In the genomic region with DNA sequence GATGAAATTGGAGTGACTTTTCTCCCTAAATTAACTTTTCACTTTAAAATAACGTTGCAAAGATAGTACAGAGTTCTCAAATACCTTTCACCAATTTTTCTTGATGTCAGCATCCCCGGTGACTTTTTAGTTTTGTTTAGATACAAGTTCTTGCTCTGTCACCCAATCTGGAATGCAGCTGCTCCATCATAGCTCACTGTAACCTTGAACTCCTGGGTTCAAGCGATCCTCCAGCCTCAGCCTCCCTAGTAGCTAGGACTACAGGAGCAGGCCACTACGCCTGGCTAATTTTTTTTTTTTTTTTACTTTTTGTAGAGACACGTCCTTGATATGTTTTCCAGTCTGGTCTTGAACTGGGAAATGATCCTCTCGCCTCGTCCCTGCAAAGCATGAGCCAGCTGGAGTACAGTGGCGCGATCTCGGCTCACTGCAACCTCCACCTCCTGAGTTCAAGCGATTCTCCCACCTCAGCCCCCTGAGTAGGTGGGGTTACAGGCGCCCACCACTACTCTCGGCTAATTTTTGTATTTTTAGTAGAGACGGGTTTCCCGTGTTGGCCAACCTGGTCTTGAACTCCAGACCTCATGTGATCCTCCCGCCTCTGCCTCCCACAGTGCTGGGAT, we compare ENCODE assay signal across 8 cellular contexts. TPM values are rescaled to one million over a fixed set of nuclear protein-coding genes. Genes with fewer than 3 reads are reported as not detected.
DNase-seq lines count a peak whose midpoint lies in the region; ATAC-seq, FAIRE-seq and TF ChIP-seq lines count a peak whose summit lies in the region.

No MANE protein-coding gene starts in this region.

- H3K4me3 ChIP-seq in AG10803 (ENCODE audit: low read length) (peak overlapping the region; percentile 87), HUES64 (ENCODE audit: low read length) (peak overlapping the region; percentile 94), GM12878 (peak overlapping the region; percentile 84)

- peaks cover 49% of the 10 kb centered on the region for H3K79me2 ChIP-seq in GM12878 (ENCODE audit: control insufficient read depth, insufficient read depth, low read length)

- H3K36me3 ChIP-seq in HUES64 (ENCODE audit: insufficient read depth, low read length) (peaks cover 8% of the 10 kb centered on the region; the same call in 1 of the 2 replicates), GM12878 (ENCODE audit: control insufficient read depth in 2 of 2, insufficient read depth in 2 of 2, low read length in 1 of 2) (peaks cover 0 to 24% of the 10 kb centered on the region in 2 experiments; a peak in 2 of 4 replicates)

- TF ChIP-seq EP300 in GM12878 (IDR thresholded peaks at IDR 0.05; ENCODE audit: borderline replicate concordance in 1 of 2, control insufficient read depth in 1 of 2, low read depth in 2 of 2, low read length in 2 of 2): no peak

- no peaks in the 10 kb centered on the region for H4K20me1 ChIP-seq in GM12878 (ENCODE audit: control insufficient read depth, insufficient read depth)

- RAD21 ChIA-PET in GM12878 (lab: Charles Lee; ENCODE audit: unreplicated experiment): interaction anchor here (0.6 to 2.3 kb wide), 8 partner anchors 7 to 65 kb away, joined by 3 to 24 read pairs (median 6); no protein-coding TSS in a partner anchor

- H3K4me1 ChIP-seq in HUES64 (ENCODE audit: insufficient read depth, low read length) (peaks cover 4% of the 10 kb centered on the region), GM12878 (ENCODE audit: control insufficient read depth, insufficient read depth, low read length) (no peaks in the 10 kb centered on the region)

- no peaks in the 10 kb centered on the region for H3K9me3 ChIP-seq in HUES64 (ENCODE audit: insufficient read depth, low read depth, low read length)
- H3K9me3 ChIP-seq in GM12878 (replicated peaks; ENCODE audit: control insufficient read depth, insufficient read depth, low read length): peaks cover 14% of the 10 kb centered on the region; the same call in 2 of the 3 replicates

- CTCF ChIA-PET in GM12878 (lab: Yijun Ruan, JAX): interaction anchor here (0.6 to 11.1 kb wide), 8 partner anchors 8 to 186 kb away, joined by 3 to 164 read pairs (median 6); no protein-coding TSS in a partner anchor

- 0 out of 3 replicates have a peak, but pooled peaks have one; percentile 8 for ATAC-seq in GM12878

- H2AFZ ChIP-seq in GM12878 (ENCODE audit: control insufficient read depth, low read depth, low read length): peak overlapping the region; percentile 96

- H3K27ac ChIP-seq in HUES64 (ENCODE audit: low read depth, low read length) (peak overlapping the region; percentile 97), GM12878 (ENCODE audit: control insufficient read depth, insufficient read depth) (peak overlapping the region; percentile 100)

- no peaks in the 10 kb centered on the region for H3K27me3 ChIP-seq in HUES64 (ENCODE audit: insufficient read depth, low read length)
- H3K27me3 ChIP-seq in GM12878 (replicated peaks in 1 of 2; ENCODE audit: control insufficient read depth in 2 of 2, insufficient read depth in 2 of 2, low read length in 1 of 2): no peaks in the 10 kb centered on the region

- intact Hi-C loops in GM12878 (cut with micrococcal nuclease; ENCODE audit: unreplicated experiment): no loop called here

- peak overlapping the region; percentile 86 for H3K4me2 ChIP-seq in GM12878 (ENCODE audit: control insufficient read depth, insufficient read depth)

- no peak for TF ChIP-seq POLR2A in GM12878 (IDR thresholded peaks at IDR 0.05; ENCODE audit: low read depth, low read length)

- no TSS peak for BruUV-seq in GM12878 (replicated peaks; lab: Mats Ljungman, UMichigan)

- H3K9ac ChIP-seq in HUES64 (ENCODE audit: low read depth, low read length): peak overlapping the region; percentile 99
- H3K9ac ChIP-seq in GM12878 (ENCODE audit: control insufficient read depth, insufficient read depth, low read length): peak overlapping the region; percentile 99

- WGBS in HUES64: 77% methylated on average over 16 of the region's 16 CpGs
- WGBS in GM12878 (ENCODE audit: insufficient coverage, insufficient replicate concordance, low lambda C conversion rate, missing lambda C conversion rate): 37% methylated on average over 16 of the region's 16 CpGs

- TF ChIP-seq CTCF in AG10803 (conservative IDR thresholded peaks at IDR 0.05; ENCODE audit: low read length) (no peak), GM12878 (IDR thresholded peaks at IDR 0.05 in 2 of 3, conservative IDR thresholded peaks at IDR 0.05 in 1 of 3; ENCODE audit: control insufficient read depth in 2 of 3, extremely low read depth in 1 of 3, insufficient read depth in 1 of 3, low read depth in 3 of 3, low read length in 3 of 3) (no peak)

- DNase-seq in AG10803 (ENCODE audit: low read depth) (peak; percentile 15), GM12878 (ENCODE audit: low read depth, low spot score) (no peak), lung microvascular endothelial cell (ENCODE audit: low read depth in 2 of 2) (peak; percentile 14 to 22), NCI-H510A (lab: John Stamatoyannopoulos, UW) (no peak)
- DNase-seq in stimulated activated CD4-positive, alpha-beta T cell treated with anti-CD3 and anti-CD28 coated beads, Interleukin-12 subunit alpha, Interleukin-12 subunit beta, amount 100 ng/mL, for 4 hours: no peak
- DNase-seq in stimulated activated CD4-positive, alpha-beta T cell treated with anti-CD3 and anti-CD28 coated beads, Interleukin-1b, Interleukin-23, amount 100 ng/mL, for 48 hours: no peak
- no peak for DNase-seq in activated CD8-positive, alpha-beta memory T cell treated with anti-CD3 and anti-CD28 coated beads, Interleukin-2, amount 50 U/mL, for 48 hours

- SMC1A ChIA-PET in GM12878 (lab: Charles Lee; ENCODE audit: uncharacterized antibody, unreplicated experiment): interaction anchor here (0.6 to 2.0 kb wide), 13 partner anchors 8 to 186 kb away, joined by 3 to 21 read pairs (median 4); a partner anchor contains a TSS

- no peak for TF ChIP-seq RAD21 in GM12878 (IDR thresholded peaks at IDR 0.05; ENCODE audit: insufficient read depth, low read depth, low read length)

- in situ Hi-C loops in GM12878 (cut with MboI): no loop called here

- POLR2A ChIA-PET in GM12878 (lab: Charles Lee): interaction anchor here (0.6 to 2.5 kb wide), 5 partner anchors 8 to 174 kb away, joined by 3 to 30 read pairs (median 3); no protein-coding TSS in a partner anchor

- no peak for FAIRE-seq in GM12878 (lab: Jason Lieb, UNC)

RNA-seq across cellular contexts. Expression of a gene that starts 0.7 kb away (rescaled TPM):
- 6.5 TPM for polyA plus RNA-seq in HUES64 (2013, experiment 1 of 2)
- 7.7 TPM for polyA plus RNA-seq in HUES64 (2013, experiment 2 of 2)
- 86.7 and 88.5 TPM in 2 replicates for total RNA-seq in GM12878 (2013; cell fraction: nucleolus; rRNA removed)
- total RNA-seq in GM12878 (2014; rRNA removed) (15.5 and 17.5 TPM in 2 replicates), GM12878 (2014; rRNA removed; fragmentation: Illumina TruSeq; extraction: Trizol) (18.8 and 20.3 TPM in 2 replicates), GM12878 (2021) (10.4 and 10.6 TPM in 2 replicates), lung microvascular endothelial cell (9.6 and 18.8 TPM in 2 replicates)
- 7.5 TPM for polyA plus RNA-seq in GM12878 (2011; ENCODE audit: low read depth)
- polyA plus RNA-seq in GM12878 (2011; rRNA removed) (16.2 and 20.8 TPM in 2 replicates), GM12878 (2014; fragmentation: Illumina TruSeq; extraction: Trizol) (12.4 and 15.4 TPM in 2 replicates), GM12878 (2014; fragmentation: Nextera tagmentation; extraction: Ambion mirVana) (10 to 100 TPM in 1 of 2 experiments, 1 to 10 TPM in 1; 9.1 to 10.4 TPM), GM12878 (2014; rRNA removed) (8.4 and 10.3 TPM in 2 replicates), GM12878 (2016; fragmentation: Nextera tagmentation; extraction: Ambion mirVana) (10 to 100 TPM; 11.1 to 13.5 TPM)
- polyA plus RNA-seq in GM12878 (2011; cell fraction: cytosol; rRNA removed): 7.6 and 8.0 TPM in 2 replicates
- 12.5 and 13.7 TPM in 2 replicates for polyA plus RNA-seq in GM12878 (2011; cell fraction: nucleus; rRNA removed)
- 7.7 TPM in 2 replicates for polyA plus RNA-seq in GM12878 (2012)
- 12.4 and 13.7 TPM in 2 replicates for polyA minus RNA-seq in GM12878 (2011; rRNA and poly(A)+ RNA removed)
- 6.3 and 6.7 TPM in 2 replicates for polyA minus RNA-seq in GM12878 (2011; cell fraction: cytosol; rRNA and poly(A)+ RNA removed)
- 38.4 and 61.2 TPM in 2 replicates for polyA minus RNA-seq in GM12878 (2011; cell fraction: nucleus; rRNA and poly(A)+ RNA removed)

RNA-seq across cellular contexts. Expression of a gene that starts 0.9 kb away (rescaled TPM):
- 2.4 TPM for polyA plus RNA-seq in HUES64 (2013, experiment 1 of 2)
- 3.2 TPM for polyA plus RNA-seq in HUES64 (2013, experiment 2 of 2)
- 12.1 and 14.1 TPM in 2 replicates for total RNA-seq in GM12878 (2013; cell fraction: nucleolus; rRNA removed)
- total RNA-seq in GM12878 (2014; rRNA removed) (3.8 and 5.1 TPM in 2 replicates), GM12878 (2014; rRNA removed; fragmentation: Illumina TruSeq; extraction: Trizol) (5.0 and 6.0 TPM in 2 replicates), GM12878 (2021) (4.2 and 5.4 TPM in 2 replicates), lung microvascular endothelial cell (1.5 and 2.4 TPM in 2 replicates)
- polyA plus RNA-seq in GM12878 (2011; ENCODE audit: low read depth): 1.4 TPM
- polyA plus RNA-seq in GM12878 (2011; rRNA removed) (5.6 and 9.2 TPM in 2 replicates), GM12878 (2014; fragmentation: Illumina TruSeq; extraction: Trizol) (5.0 and 5.7 TPM in 2 replicates), GM12878 (2014; fragmentation: Nextera tagmentation; extraction: Ambion mirVana) (1 to 10 TPM; 1.8 to 2.7 TPM), GM12878 (2014; rRNA removed) (2.7 and 3.9 TPM in 2 replicates), GM12878 (2016; fragmentation: Nextera tagmentation; extraction: Ambion mirVana) (1 to 10 TPM; 3.5 to 5.0 TPM)
- polyA plus RNA-seq in GM12878 (2011; cell fraction: cytosol; rRNA removed): 2.7 TPM in 2 replicates
- 1.9 and 3.0 TPM in 2 replicates for polyA plus RNA-seq in GM12878 (2011; cell fraction: nucleus; rRNA removed)
- 2.6 and 3.7 TPM in 2 replicates for polyA plus RNA-seq in GM12878 (2012)
- polyA minus RNA-seq in GM12878 (2011; rRNA and poly(A)+ RNA removed): 3.7 and 6.4 TPM in 2 replicates
- 1.9 and 4.6 TPM in 2 replicates for polyA minus RNA-seq in GM12878 (2011; cell fraction: cytosol; rRNA and poly(A)+ RNA removed)
- polyA minus RNA-seq in GM12878 (2011; cell fraction: nucleus; rRNA and poly(A)+ RNA removed): 3.9 and 4.8 TPM in 2 replicates

RNA-seq across cellular contexts. Expression of a gene that starts 35.2 kb away (rescaled TPM):
- not detected for polyA plus RNA-seq in HUES64 (2013, experiment 1 of 2)
- polyA plus RNA-seq in HUES64 (2013, experiment 2 of 2): not detected
- total RNA-seq in GM12878 (2013; cell fraction: nucleolus; rRNA removed): not detected in 2 replicates
- total RNA-seq in GM12878 (2014; rRNA removed): not detected in 2 replicates
- total RNA-seq in GM12878 (2014; rRNA removed; fragmentation: Illumina TruSeq; extraction: Trizol): not detected in 2 replicates
- total RNA-seq in GM12878 (2021): not detected in 2 replicates
- polyA plus RNA-seq in GM12878 (2011; ENCODE audit: low read depth): not detected
- polyA plus RNA-seq in GM12878 (2011; rRNA removed): 0.10 and 0.26 TPM in 2 replicates
- polyA plus RNA-seq in GM12878 (2011; cell fraction: cytosol; rRNA removed): not detected in 2 replicates
- polyA plus RNA-seq in GM12878 (2011; cell fraction: nucleus; rRNA removed): not detected in 2 replicates
- polyA plus RNA-seq in GM12878 (2012): not detected in 2 replicates
- polyA plus RNA-seq in GM12878 (2014; fragmentation: Illumina TruSeq; extraction: Trizol): not detected in 2 replicates
- polyA plus RNA-seq in GM12878 (2014; fragmentation: Nextera tagmentation; extraction: Ambion mirVana): under 1 TPM; 0.11 to 0.14 TPM
- polyA plus RNA-seq in GM12878 (2014; rRNA removed): 0.09 TPM in 1 of 2 replicates, not detected in the other
- not detected for polyA plus RNA-seq in GM12878 (2016; fragmentation: Nextera tagmentation; extraction: Ambion mirVana)
- polyA minus RNA-seq in GM12878 (2011; rRNA and poly(A)+ RNA removed): not detected in 2 replicates
- polyA minus RNA-seq in GM12878 (2011; cell fraction: cytosol; rRNA and poly(A)+ RNA removed): not detected in 2 replicates
- not detected in 2 replicates for polyA minus RNA-seq in GM12878 (2011; cell fraction: nucleus; rRNA and poly(A)+ RNA removed)
- not detected in 2 replicates for total RNA-seq in lung microvascular endothelial cell

Comparison
In these comparisons a context has a peak if more than half of its experiments do, and no peak if none do; other contexts are left out.
1. DNase-seq: peak in AG10803 (single experiment) and lung microvascular endothelial cell (2 of 2); none in GM12878 (single experiment), stimulated activated CD4-positive, alpha-beta T cell treated with anti-CD3 and anti-CD28 coated beads, Interleukin-12 subunit alpha, Interleukin-12 subunit beta, amount 100 ng/mL, for 4 hours (single experiment), stimulated activated CD4-positive, alpha-beta T cell treated with anti-CD3 and anti-CD28 coated beads, Interleukin-1b, Interleukin-23, amount 100 ng/mL, for 48 hours (single experiment), activated CD8-positive, alpha-beta memory T cell treated with anti-CD3 and anti-CD28 coated beads, Interleukin-2, amount 50 U/mL, for 48 hours (single experiment) and NCI-H510A (single experiment).
2. Peak in every context shown above with its lines, with median percentiles within 50 percentile points of each other: H3K4me3 ChIP-seq.